ENCODE assay signal across 9 cellular contexts in the genomic region with DNA sequence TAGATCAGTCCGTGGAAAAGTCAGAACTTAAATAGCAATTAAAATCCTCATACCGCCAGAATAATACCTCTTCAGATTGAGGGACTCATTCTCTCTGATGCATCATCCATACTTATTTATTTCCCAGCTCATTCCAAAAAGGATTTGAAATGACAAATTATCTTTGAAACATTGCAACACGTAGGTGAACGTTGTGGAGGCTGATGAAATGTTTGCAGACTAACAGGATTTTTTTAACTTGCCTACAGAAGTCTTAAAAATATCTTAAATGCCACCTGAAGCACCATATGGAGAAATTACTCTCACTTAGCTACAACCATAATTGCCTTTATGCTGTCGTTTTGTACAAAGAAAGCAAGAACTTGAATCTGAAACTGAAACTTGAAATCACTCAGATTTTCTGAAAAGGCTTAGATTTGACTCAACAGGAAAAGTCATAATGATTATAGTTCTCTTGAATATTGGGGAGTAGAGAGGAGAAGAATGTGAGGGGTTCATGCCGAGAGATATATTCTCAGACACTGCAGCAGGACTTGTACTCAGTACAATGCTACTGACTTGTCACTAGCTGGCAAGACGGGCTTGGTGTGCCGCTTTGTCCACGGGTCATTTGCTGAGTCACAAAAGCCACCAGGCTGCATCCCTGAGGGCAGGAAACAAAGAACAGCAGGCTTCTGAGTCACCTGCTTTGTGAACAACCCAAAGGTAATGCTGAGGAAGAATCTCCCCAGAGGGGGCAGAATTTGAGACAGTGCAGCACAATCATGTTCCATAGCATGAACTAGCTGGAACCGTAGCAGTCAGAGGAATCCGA. TPM values are rescaled to one million over a fixed set of nuclear protein-coding genes. Genes with fewer than 3 reads are reported as not detected.
A peak's percentile ranks its signal among the peaks of the same experiment; 100 is the strongest.
DNase-seq lines count a peak whose midpoint lies in the region; ATAC-seq, FAIRE-seq and TF ChIP-seq lines count a peak whose summit lies in the region.
"Had no signal": no experiment of that assay in that cellular context is flagged by ENCODE, and none has a peak within 500 bp of the region (broad histone marks: within the 10 kb centered on the region; RNA-seq: fewer than 3 reads in every experiment).

No MANE protein-coding gene starts in this region.

- no peak for FAIRE-seq in kidney (lab: Jason Lieb, UNC)
- FAIRE-seq: endometrium had no signal

- peak overlapping the region; percentile 27 for H3K4me3 ChIP-seq in astrocyte of the cerebellum (ENCODE audit: low read depth, low read length)
- H3K4me3 ChIP-seq in kidney (ENCODE audit: low read length in 2 of 2): peak overlapping the region; percentile 3 to 58

- ATAC-seq in GM21528 (IDR thresholded peaks at IDR 0.05; ENCODE audit: low FRiP score, unreplicated experiment): peak; percentile 89

- H3K9me3 ChIP-seq in kidney (ENCODE audit: control insufficient read depth in 1 of 2, low read length in 2 of 2): no peaks in the 10 kb centered on the region

- H3K9ac ChIP-seq in kidney (ENCODE audit: low read length in 2 of 2): no peak overlapping the region

- H3K27ac ChIP-seq in kidney (ENCODE audit: low read depth in 2 of 2, low read length in 2 of 2): no peak overlapping the region

- DNase-seq in ELR (ENCODE audit: low read depth): peak; percentile 88
- DNase-seq in HuH-7.5 (ENCODE audit: low spot score): peak; percentile 7
- DNase-seq in T-helper 1 cell: peak in 4 of 5 donors; percentile 8 to 75 (median 16)
- no peak for DNase-seq in astrocyte of the cerebellum (ENCODE audit: low read depth)
- DNase-seq in kidney: peak; percentile 72
- peak; percentile 36 to 74 for DNase-seq in stimulated activated CD4-positive, alpha-beta T cell treated with anti-CD3 and anti-CD28 coated beads, Interleukin-4, amount 100 ng/mL, for 4 hours
- DNase-seq in effector CD8-positive, alpha-beta T cell (lab: John Stamatoyannopoulos, UW): no peak

- TF ChIP-seq CTCF in astrocyte of the cerebellum (IDR thresholded peaks at IDR 0.05; ENCODE audit: low read depth, low read length, missing control alignments): peak; percentile 40
- TF ChIP-seq CTCF in kidney (IDR thresholded peaks at IDR 0.05; ENCODE audit: borderline replicate concordance, extremely low read depth, insufficient read depth): peak; percentile 12

- intact Hi-C loops in kidney (cut with DNase I): no loop called here

- H3K4me1 ChIP-seq in kidney (ENCODE audit: control insufficient read depth in 1 of 2, insufficient read depth in 1 of 2, low read depth in 1 of 2, low read length in 2 of 2): peaks cover 0 to 3% of the 10 kb centered on the region in 2 donors

- in situ Hi-C loops in astrocyte of the cerebellum (cut with HindIII; ENCODE audit: low sequenced_read_pairs): no loop called here

- no peaks in the 10 kb centered on the region for H3K36me3 ChIP-seq in kidney (ENCODE audit: control insufficient read depth in 1 of 2, insufficient read depth in 2 of 2, low read length in 2 of 2)

RNA-seq across cellular contexts. Expression of gene FMN1, which starts 7.1 kb away (rescaled TPM):
- total RNA-seq in kidney: 44.8 TPM
- polyA plus RNA-seq in kidney (ENCODE audit: insufficient read depth, low read depth, low replicate concordance): 0.71 TPM

Comparison
In these comparisons a context has a peak if more than half of its experiments do, and no peak if none do; other contexts are left out.
1. DNase-seq: peak in ELR (single experiment), HuH-7.5 (single experiment), T-helper 1 cell (4 of 5), kidney (single experiment) and stimulated activated CD4-positive, alpha-beta T cell treated with anti-CD3 and anti-CD28 coated beads, Interleukin-4, amount 100 ng/mL, for 4 hours (2 of 2); none in astrocyte of the cerebellum (single experiment) and effector CD8-positive, alpha-beta T cell (single experiment).